Comparison of ENCODE assay signal across 21 cellular contexts in genomic region chr7:78379148-78379547, GRCh38.
A peak's percentile ranks its signal among the peaks of the same experiment; 100 is the strongest.
DNase-seq lines count a peak whose midpoint lies in the region; ATAC-seq, FAIRE-seq and TF ChIP-seq lines count a peak whose summit lies in the region.
"Had no signal": no experiment of that assay in that cellular context is flagged by ENCODE, and none has a peak within 500 bp of the region (broad histone marks: within the 10 kb centered on the region; RNA-seq: fewer than 3 reads in every experiment).

No MANE protein-coding gene starts in this region.

- H3K4me2 ChIP-seq in fibroblast of lung (ENCODE audit: extremely low read depth, insufficient read depth, low read length) = no peak overlapping the region

- H3K4me1 ChIP-seq in fibroblast of lung (ENCODE audit: control insufficient read depth, extremely low read depth, insufficient read depth, low read length) = no peaks in the 10 kb centered on the region
- H3K4me1 ChIP-seq in pancreas = no peaks in the 10 kb centered on the region
- H3K4me1 ChIP-seq: gastroesophageal sphincter, parathyroid adenoma, right lobe of liver, suprapubic skin, vagina had no signal

- intact Hi-C loops in pancreas (cut with DNase I) = no loop called here

- H3K36me3 ChIP-seq in fibroblast of lung (ENCODE audit: control insufficient read depth, insufficient read depth, low read length) (no peaks in the 10 kb centered on the region), pancreas (no peaks in the 10 kb centered on the region)
- H3K36me3 ChIP-seq: gastroesophageal sphincter, right lobe of liver, suprapubic skin, vagina had no signal

- peak overlapping the region; percentile 9 for H2AFZ ChIP-seq in fibroblast of lung (ENCODE audit: low read length)
- H2AFZ ChIP-seq: parathyroid adenoma had no signal

- DNase-seq in AG20443 (ENCODE audit: low spot score) (peak; percentile 21), RKO (ENCODE audit: low spot score) (peak; percentile 5), fibroblast of lung (ENCODE audit: low read depth in 2 of 2) (peak; percentile 33 to 42), pancreas (no peak), OCI-M2 (lab: John Stamatoyannopoulos, UW; ENCODE audit: unreplicated experiment) (no peak), NCI-H345 (lab: John Stamatoyannopoulos, UW) (no peak), DMS153 (lab: John Stamatoyannopoulos, UW) (no peak)
- DNase-seq: activated CD4-positive, alpha-beta T cell treated with anti-CD3 and anti-CD28 coated beads for 36 hours; naive B cell; NCI-H1436; NCI-H2171; NCI-H69; right lobe of liver had no signal

- H3K27ac ChIP-seq in fibroblast of lung (ENCODE audit: insufficient read depth, low read length) (no peak overlapping the region), pancreas (no peak overlapping the region)
- H3K27ac ChIP-seq: gastroesophageal sphincter, parathyroid adenoma, right lobe of liver, suprapubic skin, vagina had no signal

- H3K9me3 ChIP-seq in fibroblast of lung (ENCODE audit: control insufficient read depth, insufficient read depth, low read depth, low read length) (no peaks in the 10 kb centered on the region), pancreas (no peaks in the 10 kb centered on the region)
- H3K9me3 ChIP-seq: gastroesophageal sphincter, right lobe of liver, suprapubic skin, vagina had no signal

- H4K20me1 ChIP-seq in fibroblast of lung (ENCODE audit: control insufficient read depth, extremely low read depth, insufficient read depth, low read length) = no peaks in the 10 kb centered on the region

- H3K79me2 ChIP-seq in fibroblast of lung (ENCODE audit: control insufficient read depth, insufficient read depth, low read length) = no peaks in the 10 kb centered on the region
- H3K79me2 ChIP-seq: parathyroid adenoma had no signal

- ATAC-seq in pancreas (no peak), GM18517 (IDR thresholded peaks at IDR 0.05; ENCODE audit: unreplicated experiment) (no peak)
- ATAC-seq: activated CD4-positive, alpha-beta T cell treated with anti-CD3 and anti-CD28 coated beads for 36 hours; gastroesophageal sphincter; right lobe of liver; Right ventricle myocardium inferior had no signal

- no peak for TF ChIP-seq CTCF in fibroblast of lung (conservative IDR thresholded peaks at IDR 0.05 in 1 of 2, IDR thresholded peaks at IDR 0.05 in 1 of 2; ENCODE audit: low read depth in 1 of 2, low read length in 2 of 2)
- no peak for TF ChIP-seq CTCF in pancreas (IDR thresholded peaks at IDR 0.05)

- peak; percentile 47 for FAIRE-seq in pancreas (lab: Jason Lieb, UNC)
- FAIRE-seq: endothelial cell of umbilical vein, TTC549 had no signal

- H3K27me3 ChIP-seq in fibroblast of lung (ENCODE audit: control insufficient read depth, insufficient read depth, low read length) = no peaks in the 10 kb centered on the region
- no peaks in the 10 kb centered on the region for H3K27me3 ChIP-seq in pancreas
- H3K27me3 ChIP-seq: gastroesophageal sphincter, right lobe of liver, suprapubic skin, vagina had no signal

- H3K4me3 ChIP-seq in fibroblast of lung (replicated peaks in 1 of 4; ENCODE audit: control extremely low read depth in 1 of 4, insufficient read depth in 1 of 4, low read depth in 3 of 4, low read length in 4 of 4) = no peak overlapping the region
- H3K4me3 ChIP-seq in pancreas = no peak overlapping the region
- H3K4me3 ChIP-seq: gastroesophageal sphincter, right lobe of liver, suprapubic skin, vagina had no signal

- 94 to 95% methylated on average over 1 of the region's 1 CpG for WGBS in pancreas, 2 donors

- no peak overlapping the region for H3K9ac ChIP-seq in fibroblast of lung (ENCODE audit: insufficient read depth, low read length)
- H3K9ac ChIP-seq: parathyroid adenoma had no signal

Comparison
In these comparisons a context has a peak if more than half of its experiments do, and no peak if none do; other contexts are left out.
1. DNase-seq: peak in AG20443 (single experiment), RKO (single experiment) and fibroblast of lung (2 of 2); none in pancreas (0 of 6), OCI-M2 (single experiment), NCI-H345 (single experiment) and DMS153 (single experiment).